29 cellular contexts compared by ENCODE assay signal in the genomic region with DNA sequence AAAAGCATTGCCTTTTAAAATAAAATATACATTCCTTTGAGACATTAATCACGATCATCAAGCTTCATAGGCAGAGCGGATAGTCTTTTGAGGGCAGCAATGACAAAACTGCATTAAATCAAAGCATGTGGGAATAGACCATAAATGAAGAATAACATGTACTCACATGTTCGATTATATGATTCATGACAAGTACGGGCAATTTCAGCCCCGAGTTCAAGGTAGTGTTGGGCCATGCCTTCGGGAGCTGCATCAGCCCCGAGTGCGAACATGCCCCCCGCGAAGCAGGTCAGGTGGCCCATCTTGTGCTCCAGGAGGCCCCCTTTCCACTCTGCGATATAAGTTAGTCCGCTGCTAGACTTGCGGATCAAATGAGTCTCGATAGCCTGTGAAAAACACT.
"Had no signal": no experiment of that assay in that cellular context is flagged by ENCODE, and none has a peak within 500 bp of the region (broad histone marks: within the 10 kb centered on the region; RNA-seq: fewer than 3 reads in every experiment).

No MANE protein-coding gene starts in this region.

- H3K4me1 Mint-ChIP-seq: naive thymus-derived CD4-positive, alpha-beta T cell; nephron; stimulated activated memory B cell treated with anti-CD40 and anti-IgM and Interleukin-4, amounts not matched to agents 10 μg/mL and 1 μg/mL and 100 μg/mL, for 72 hours had no signal

- H3K27me3 ChIP-seq: neural progenitor cell, ovary, spleen, stomach, thyroid gland, transverse colon, upper lobe of right lung, uterus had no signal

- H3K4me1 ChIP-seq: parathyroid adenoma, psoas muscle, spleen, stomach, transverse colon, upper lobe of right lung, uterus had no signal

- H3K9ac ChIP-seq: neural progenitor cell, parathyroid adenoma had no signal

- H3K27me3 Mint-ChIP-seq: naive thymus-derived CD4-positive, alpha-beta T cell; progenitor cell of endocrine pancreas; stimulated activated memory B cell treated with anti-CD40 and anti-IgM and Interleukin-4, amounts not matched to agents 10 μg/mL and 1 μg/mL and 100 μg/mL, for 72 hours; type B pancreatic cell had no signal

- H3K9me3 Mint-ChIP-seq: natural killer cell; nephron; neural progenitor cell; stimulated activated memory B cell treated with anti-CD40 and anti-IgM and Interleukin-4, amounts not matched to agents 10 μg/mL and 1 μg/mL and 100 μg/mL, for 72 hours; type B pancreatic cell had no signal

- H3K4me3 ChIP-seq: neural progenitor cell, ovary, psoas muscle, skin epidermis, smooth muscle cell, spleen, stomach, thoracic aorta, thyroid gland, transverse colon, upper lobe of right lung, uterus had no signal

- DNase-seq: naive thymus-derived CD4-positive, alpha-beta T cell; natural killer cell; occipital lobe; ovary; psoas muscle; right cardiac atrium; spleen; stimulated activated CD4-positive, alpha-beta T cell treated with anti-CD3 and anti-CD28 coated beads, Interleukin-12 subunit alpha, Interleukin-12 subunit beta, amount 100 ng/mL, for 4 hours; stimulated activated CD4-positive, alpha-beta T cell treated with anti-CD3 and anti-CD28 coated beads, Interleukin-1b, Interleukin-23, amount 100 ng/mL, for 48 hours; stimulated activated CD4-positive, alpha-beta T cell treated with anti-CD3 and anti-CD28 coated beads, Interleukin-4, amount 100 ng/mL, for 1 hour; stimulated activated CD4-positive, alpha-beta T cell treated with anti-CD3 and anti-CD28 coated beads, Interleukin-4, amount 100 ng/mL, for 4 hours; stimulated activated CD8-positive, alpha-beta memory T cell treated with anti-CD3 and anti-CD28 coated beads, Interleukin-4, amount 100 ng/mL, for 48 hours; stimulated activated naive CD4-positive, alpha-beta T cell; stimulated activated naive CD8-positive, alpha-beta T cell treated with anti-CD3 and anti-CD28 coated beads, Interleukin-15, Interleukin-2, amounts not matched to agents 100 U/mL and 50 U/mL, for 24 hours; stomach; thyroid gland; transverse colon; upper lobe of right lung; uterus had no signal

- H3K27ac ChIP-seq: neural progenitor cell, ovary, parathyroid adenoma, psoas muscle, skin epidermis, spleen, stomach, thoracic aorta, thyroid gland, transverse colon, upper lobe of right lung, uterus had no signal

- H3K36me3 ChIP-seq: neural progenitor cell, ovary, thoracic aorta, uterus had no signal

- H3K79me2 ChIP-seq: parathyroid adenoma had no signal

- H3K4me3 Mint-ChIP-seq: naive thymus-derived CD4-positive, alpha-beta T cell; natural killer cell; nephron; neural progenitor cell; stimulated activated memory B cell treated with anti-CD40 and anti-IgM and Interleukin-4, amounts not matched to agents 10 μg/mL and 1 μg/mL and 100 μg/mL, for 72 hours; type B pancreatic cell had no signal

- H3K4me2 ChIP-seq: neural progenitor cell, smooth muscle cell had no signal

- ATAC-seq: naive thymus-derived CD4-positive, alpha-beta T cell; natural killer cell; psoas muscle; right cardiac atrium; sciatic nerve; stimulated activated memory B cell treated with anti-CD40 and anti-IgM and Interleukin-4, amounts not matched to agents 10 μg/mL and 1 μg/mL and 100 μg/mL, for 72 hours; stimulated activated naive CD8-positive, alpha-beta T cell treated with anti-CD3 and anti-CD28 coated beads, Interleukin-15, Interleukin-2, amounts not matched to agents 100 U/mL and 50 U/mL, for 24 hours; upper lobe of right lung had no signal

- H3K27ac Mint-ChIP-seq: naive thymus-derived CD4-positive, alpha-beta T cell; nephron; neural progenitor cell; stimulated activated memory B cell treated with anti-CD40 and anti-IgM and Interleukin-4, amounts not matched to agents 10 μg/mL and 1 μg/mL and 100 μg/mL, for 72 hours; type B pancreatic cell had no signal
